ENCODE assay signal across 1 cellular context in the genomic region with DNA sequence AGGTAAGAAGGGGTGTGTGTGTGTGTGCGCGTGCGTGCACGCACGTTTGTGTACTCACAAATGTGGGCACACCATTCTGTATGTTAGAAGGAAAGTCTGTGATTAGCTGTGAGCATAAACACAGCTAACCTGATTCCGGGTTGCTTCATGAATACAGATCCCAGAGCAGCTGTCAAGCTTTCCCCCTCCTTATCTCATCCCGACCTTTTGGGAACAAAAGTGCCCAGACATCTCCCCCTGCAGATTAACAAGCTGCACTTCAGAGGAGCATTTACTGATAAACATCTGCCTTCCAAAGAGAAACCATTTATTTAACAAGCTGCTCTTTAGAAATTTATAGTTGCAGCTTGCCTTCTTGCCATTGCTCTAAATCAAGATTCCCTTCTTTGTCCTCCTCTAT.
A peak's percentile ranks its signal among the peaks of the same experiment; 100 is the strongest.
TF ChIP-seq lines count a peak whose summit lies in the region.

No MANE protein-coding gene starts in this region.

TF ChIP-seq in K562, 482 proteins besides CTCF, POLR2A, EP300 and RAD21 (continued from another document and continues in another):
- TF ChIP-seq, protein P1, sequence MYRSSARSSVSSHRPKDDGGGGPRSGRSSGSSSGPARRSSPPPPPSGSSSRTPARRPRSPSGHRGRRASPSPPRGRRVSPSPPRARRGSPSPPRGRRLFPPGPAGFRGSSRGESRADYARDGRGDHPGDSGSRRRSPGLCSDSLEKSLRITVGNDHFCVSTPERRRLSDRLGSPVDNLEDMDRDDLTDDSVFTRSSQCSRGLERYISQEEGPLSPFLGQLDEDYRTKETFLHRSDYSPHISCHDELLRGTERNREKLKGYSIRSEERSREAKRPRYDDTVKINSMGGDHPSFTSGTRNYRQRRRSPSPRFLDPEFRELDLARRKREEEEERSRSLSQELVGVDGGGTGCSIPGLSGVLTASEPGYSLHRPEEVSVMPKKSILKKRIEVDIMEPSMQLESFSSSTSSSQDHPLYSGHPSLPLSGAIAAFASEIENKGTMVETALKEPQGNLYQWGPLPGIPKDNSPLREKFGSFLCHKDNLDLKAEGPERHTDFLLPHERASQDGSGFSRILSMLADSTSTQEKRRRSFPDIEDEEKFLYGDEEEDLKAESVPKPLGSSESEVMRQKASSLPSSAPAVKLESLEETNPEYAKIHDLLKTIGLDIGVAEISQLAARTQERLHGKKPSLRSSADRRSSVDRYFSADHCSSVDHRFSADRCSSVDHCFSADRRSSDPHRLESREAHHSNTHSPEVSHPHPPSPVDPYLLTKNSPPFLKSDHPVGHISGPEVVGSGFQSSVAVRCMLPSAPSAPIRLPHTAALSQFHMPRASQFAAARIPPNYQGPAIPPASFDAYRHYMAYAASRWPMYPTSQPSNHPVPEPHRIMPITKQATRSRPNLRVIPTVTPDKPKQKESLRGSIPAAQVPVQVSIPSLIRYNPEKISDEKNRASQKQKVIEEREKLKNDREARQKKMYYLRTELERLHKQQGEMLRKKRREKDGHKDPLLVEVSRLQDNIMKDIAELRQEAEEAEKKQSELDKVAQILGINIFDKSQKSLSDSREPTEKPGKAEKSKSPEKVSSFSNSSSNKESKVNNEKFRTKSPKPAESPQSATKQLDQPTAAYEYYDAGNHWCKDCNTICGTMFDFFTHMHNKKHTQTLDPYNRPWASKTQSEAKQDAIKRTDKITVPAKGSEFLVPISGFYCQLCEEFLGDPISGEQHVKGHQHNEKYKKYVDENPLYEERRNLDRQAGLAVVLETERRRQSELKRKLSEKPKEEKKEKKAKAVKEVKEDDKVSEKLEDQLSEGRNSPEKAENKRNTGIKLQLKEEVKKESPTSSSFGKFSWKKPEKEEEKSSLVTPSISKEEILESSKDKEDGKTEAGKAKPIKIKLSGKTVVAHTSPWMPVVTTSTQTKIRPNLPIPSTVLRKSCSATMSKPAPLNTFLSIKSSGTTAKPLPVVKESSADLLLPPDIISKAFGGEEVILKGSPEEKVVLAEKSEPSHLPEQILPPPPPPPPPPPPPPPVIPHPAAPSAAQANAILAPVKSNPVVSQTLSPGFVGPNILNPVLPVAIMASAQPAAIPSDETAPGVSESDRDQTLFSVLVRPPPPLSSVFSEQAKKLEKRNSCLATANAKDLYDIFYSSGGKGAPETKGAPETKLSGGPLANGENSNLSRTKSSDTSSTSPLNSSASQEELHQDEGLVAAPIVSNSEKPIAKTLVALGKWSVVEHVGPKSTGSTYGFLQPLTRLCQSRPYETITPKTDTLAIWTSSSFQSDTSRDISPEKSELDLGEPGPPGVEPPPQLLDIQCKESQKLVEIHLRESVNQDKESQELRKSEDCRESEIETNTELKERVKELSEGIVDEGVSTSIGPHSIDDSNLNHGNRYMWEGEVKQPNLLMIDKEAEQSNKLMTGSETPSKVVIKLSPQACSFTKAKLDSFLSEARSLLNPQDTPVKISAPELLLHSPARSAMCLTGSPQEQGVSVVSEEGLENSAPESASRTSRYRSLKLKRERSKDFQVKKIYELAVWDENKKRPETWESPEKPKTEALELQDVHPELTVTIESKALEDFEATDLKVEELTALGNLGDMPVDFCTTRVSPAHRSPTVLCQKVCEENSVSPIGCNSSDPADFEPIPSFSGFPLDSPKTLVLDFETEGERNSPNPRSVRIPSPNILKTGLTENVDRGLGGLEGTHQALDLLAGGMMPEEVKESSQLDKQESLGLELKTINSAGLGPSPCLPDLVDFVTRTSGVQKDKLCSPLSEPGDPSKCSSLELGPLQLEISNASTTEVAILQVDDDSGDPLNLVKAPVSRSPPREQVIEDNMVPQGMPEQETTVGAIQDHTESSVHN (IDR thresholded peaks at IDR 0.05; ENCODE audit: borderline replicate concordance in 1 of 2, low read depth in 1 of 2): no peak
- TF ChIP-seq, protein P2, sequence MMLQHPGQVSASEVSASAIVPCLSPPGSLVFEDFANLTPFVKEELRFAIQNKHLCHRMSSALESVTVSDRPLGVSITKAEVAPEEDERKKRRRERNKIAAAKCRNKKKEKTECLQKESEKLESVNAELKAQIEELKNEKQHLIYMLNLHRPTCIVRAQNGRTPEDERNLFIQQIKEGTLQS (IDR thresholded peaks at IDR 0.05): no peak
- TF ChIP-seq, protein P2 (CRISPR knock-in tag; conservative IDR thresholded peaks at IDR 0.05): no peak
- TF ChIP-seq CHCHD3 (CRISPR knock-in tag; IDR thresholded peaks at IDR 0.05) (no peak), KLF16 (IDR thresholded peaks at IDR 0.05) (no peak), YY1 (IDR thresholded peaks at IDR 0.05; ENCODE audit: borderline replicate concordance in 1 of 3, control insufficient read depth in 1 of 3, extremely low read depth in 1 of 3, insufficient read depth in 3 of 3, insufficient read length in 1 of 3, insufficient replicate concordance in 2 of 3, low read depth in 1 of 3, low read length in 2 of 3) (no peak), CEBPG (CRISPR knock-in tag; IDR thresholded peaks at IDR 0.05) (no peak), CEBPG (tag; conservative IDR thresholded peaks at IDR 0.05 in 1 of 2, IDR thresholded peaks at IDR 0.05 in 1 of 2) (no peak), ZNF77 (CRISPR knock-in tag; IDR thresholded peaks at IDR 0.05) (no peak), ZC3H11A (IDR thresholded peaks at IDR 0.05; ENCODE audit: low read depth, low read length) (no peak), MEF2A (IDR thresholded peaks at IDR 0.05; ENCODE audit: control insufficient read depth, low read depth, low read length) (no peak), POLR2G (IDR thresholded peaks at IDR 0.05; ENCODE audit: low read depth, low read length) (no peak), CBX3 (IDR thresholded peaks at IDR 0.05; ENCODE audit: borderline replicate concordance in 1 of 2, low read length in 2 of 2) (no peak), FOXA1 (IDR thresholded peaks at IDR 0.05; ENCODE audit: borderline replicate concordance) (no peak), ZNF699 (CRISPR knock-in tag; IDR thresholded peaks at IDR 0.05; ENCODE audit: insufficient replicate concordance) (no peak), CTBP1 (IDR thresholded peaks at IDR 0.05; ENCODE audit: borderline replicate concordance) (peak; percentile 61; the same call in 1 of the 2 replicates), ZNF121 (CRISPR knock-in tag; conservative IDR thresholded peaks at IDR 0.05) (no peak), ESRRA (IDR thresholded peaks at IDR 0.05; ENCODE audit: borderline replicate concordance, low read depth) (no peak), GABPB2 (CRISPR knock-in tag; conservative IDR thresholded peaks at IDR 0.05) (no peak), SRSF9 (IDR thresholded peaks at IDR 0.05; ENCODE audit: borderline replicate concordance, low read depth, low read length) (no peak), PPARD (CRISPR knock-in tag; IDR thresholded peaks at IDR 0.05) (0 out of 2 replicates have a peak, but pooled peaks have one; percentile 23), PRPF4 (IDR thresholded peaks at IDR 0.05; ENCODE audit: insufficient read depth, low read depth, low read length, poor library complexity, severe bottlenecking) (no peak), ZNF586 (CRISPR knock-in tag; conservative IDR thresholded peaks at IDR 0.05) (no peak), ZNF143 (CRISPR knock-in tag; IDR thresholded peaks at IDR 0.05) (no peak), ZNF785 (CRISPR knock-in tag; IDR thresholded peaks at IDR 0.05) (no peak), FOXK2 (conservative IDR thresholded peaks at IDR 0.05 in 1 of 2, IDR thresholded peaks at IDR 0.05 in 1 of 2; ENCODE audit: low read depth in 2 of 2) (0 out of 4 replicates have a peak, but pooled peaks of 1 of the 2 experiments have one; percentile 32), TEAD2 (tag; IDR thresholded peaks at IDR 0.05) (no peak), SMARCC2 (IDR thresholded peaks at IDR 0.05; ENCODE audit: low read depth) (no peak)
- TF ChIP-seq, protein P3, sequence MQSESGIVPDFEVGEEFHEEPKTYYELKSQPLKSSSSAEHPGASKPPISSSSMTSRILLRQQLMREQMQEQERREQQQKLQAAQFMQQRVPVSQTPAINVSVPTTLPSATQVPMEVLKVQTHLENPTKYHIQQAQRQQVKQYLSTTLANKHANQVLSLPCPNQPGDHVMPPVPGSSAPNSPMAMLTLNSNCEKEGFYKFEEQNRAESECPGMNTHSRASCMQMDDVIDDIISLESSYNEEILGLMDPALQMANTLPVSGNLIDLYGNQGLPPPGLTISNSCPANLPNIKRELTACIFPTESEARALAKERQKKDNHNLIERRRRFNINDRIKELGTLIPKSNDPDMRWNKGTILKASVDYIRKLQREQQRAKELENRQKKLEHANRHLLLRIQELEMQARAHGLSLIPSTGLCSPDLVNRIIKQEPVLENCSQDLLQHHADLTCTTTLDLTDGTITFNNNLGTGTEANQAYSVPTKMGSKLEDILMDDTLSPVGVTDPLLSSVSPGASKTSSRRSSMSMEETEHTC (IDR thresholded peaks at IDR 0.05): no peak
- TF ChIP-seq, protein P4, sequence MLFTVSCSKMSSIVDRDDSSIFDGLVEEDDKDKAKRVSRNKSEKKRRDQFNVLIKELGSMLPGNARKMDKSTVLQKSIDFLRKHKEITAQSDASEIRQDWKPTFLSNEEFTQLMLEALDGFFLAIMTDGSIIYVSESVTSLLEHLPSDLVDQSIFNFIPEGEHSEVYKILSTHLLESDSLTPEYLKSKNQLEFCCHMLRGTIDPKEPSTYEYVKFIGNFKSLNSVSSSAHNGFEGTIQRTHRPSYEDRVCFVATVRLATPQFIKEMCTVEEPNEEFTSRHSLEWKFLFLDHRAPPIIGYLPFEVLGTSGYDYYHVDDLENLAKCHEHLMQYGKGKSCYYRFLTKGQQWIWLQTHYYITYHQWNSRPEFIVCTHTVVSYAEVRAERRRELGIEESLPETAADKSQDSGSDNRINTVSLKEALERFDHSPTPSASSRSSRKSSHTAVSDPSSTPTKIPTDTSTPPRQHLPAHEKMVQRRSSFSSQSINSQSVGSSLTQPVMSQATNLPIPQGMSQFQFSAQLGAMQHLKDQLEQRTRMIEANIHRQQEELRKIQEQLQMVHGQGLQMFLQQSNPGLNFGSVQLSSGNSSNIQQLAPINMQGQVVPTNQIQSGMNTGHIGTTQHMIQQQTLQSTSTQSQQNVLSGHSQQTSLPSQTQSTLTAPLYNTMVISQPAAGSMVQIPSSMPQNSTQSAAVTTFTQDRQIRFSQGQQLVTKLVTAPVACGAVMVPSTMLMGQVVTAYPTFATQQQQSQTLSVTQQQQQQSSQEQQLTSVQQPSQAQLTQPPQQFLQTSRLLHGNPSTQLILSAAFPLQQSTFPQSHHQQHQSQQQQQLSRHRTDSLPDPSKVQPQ (CRISPR knock-in tag; IDR thresholded peaks at IDR 0.05; ENCODE audit: borderline replicate concordance): no peak
- TF ChIP-seq, protein P5, sequence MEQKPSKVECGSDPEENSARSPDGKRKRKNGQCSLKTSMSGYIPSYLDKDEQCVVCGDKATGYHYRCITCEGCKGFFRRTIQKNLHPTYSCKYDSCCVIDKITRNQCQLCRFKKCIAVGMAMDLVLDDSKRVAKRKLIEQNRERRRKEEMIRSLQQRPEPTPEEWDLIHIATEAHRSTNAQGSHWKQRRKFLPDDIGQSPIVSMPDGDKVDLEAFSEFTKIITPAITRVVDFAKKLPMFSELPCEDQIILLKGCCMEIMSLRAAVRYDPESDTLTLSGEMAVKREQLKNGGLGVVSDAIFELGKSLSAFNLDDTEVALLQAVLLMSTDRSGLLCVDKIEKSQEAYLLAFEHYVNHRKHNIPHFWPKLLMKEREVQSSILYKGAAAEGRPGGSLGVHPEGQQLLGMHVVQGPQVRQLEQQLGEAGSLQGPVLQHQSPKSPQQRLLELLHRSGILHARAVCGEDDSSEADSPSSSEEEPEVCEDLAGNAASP (IDR thresholded peaks at IDR 0.05): no peak
- TF ChIP-seq, protein P6, sequence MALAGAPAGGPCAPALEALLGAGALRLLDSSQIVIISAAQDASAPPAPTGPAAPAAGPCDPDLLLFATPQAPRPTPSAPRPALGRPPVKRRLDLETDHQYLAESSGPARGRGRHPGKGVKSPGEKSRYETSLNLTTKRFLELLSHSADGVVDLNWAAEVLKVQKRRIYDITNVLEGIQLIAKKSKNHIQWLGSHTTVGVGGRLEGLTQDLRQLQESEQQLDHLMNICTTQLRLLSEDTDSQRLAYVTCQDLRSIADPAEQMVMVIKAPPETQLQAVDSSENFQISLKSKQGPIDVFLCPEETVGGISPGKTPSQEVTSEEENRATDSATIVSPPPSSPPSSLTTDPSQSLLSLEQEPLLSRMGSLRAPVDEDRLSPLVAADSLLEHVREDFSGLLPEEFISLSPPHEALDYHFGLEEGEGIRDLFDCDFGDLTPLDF (CRISPR knock-in tag; IDR thresholded peaks at IDR 0.05): no peak
- TF ChIP-seq, protein P7, sequence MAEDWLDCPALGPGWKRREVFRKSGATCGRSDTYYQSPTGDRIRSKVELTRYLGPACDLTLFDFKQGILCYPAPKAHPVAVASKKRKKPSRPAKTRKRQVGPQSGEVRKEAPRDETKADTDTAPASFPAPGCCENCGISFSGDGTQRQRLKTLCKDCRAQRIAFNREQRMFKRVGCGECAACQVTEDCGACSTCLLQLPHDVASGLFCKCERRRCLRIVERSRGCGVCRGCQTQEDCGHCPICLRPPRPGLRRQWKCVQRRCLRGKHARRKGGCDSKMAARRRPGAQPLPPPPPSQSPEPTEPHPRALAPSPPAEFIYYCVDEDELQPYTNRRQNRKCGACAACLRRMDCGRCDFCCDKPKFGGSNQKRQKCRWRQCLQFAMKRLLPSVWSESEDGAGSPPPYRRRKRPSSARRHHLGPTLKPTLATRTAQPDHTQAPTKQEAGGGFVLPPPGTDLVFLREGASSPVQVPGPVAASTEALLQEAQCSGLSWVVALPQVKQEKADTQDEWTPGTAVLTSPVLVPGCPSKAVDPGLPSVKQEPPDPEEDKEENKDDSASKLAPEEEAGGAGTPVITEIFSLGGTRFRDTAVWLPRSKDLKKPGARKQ (CRISPR knock-in tag; IDR thresholded peaks at IDR 0.05): no peak
- TF ChIP-seq, protein P8, sequence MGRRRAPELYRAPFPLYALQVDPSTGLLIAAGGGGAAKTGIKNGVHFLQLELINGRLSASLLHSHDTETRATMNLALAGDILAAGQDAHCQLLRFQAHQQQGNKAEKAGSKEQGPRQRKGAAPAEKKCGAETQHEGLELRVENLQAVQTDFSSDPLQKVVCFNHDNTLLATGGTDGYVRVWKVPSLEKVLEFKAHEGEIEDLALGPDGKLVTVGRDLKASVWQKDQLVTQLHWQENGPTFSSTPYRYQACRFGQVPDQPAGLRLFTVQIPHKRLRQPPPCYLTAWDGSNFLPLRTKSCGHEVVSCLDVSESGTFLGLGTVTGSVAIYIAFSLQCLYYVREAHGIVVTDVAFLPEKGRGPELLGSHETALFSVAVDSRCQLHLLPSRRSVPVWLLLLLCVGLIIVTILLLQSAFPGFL (CRISPR knock-in tag; IDR thresholded peaks at IDR 0.05): no peak
